In genomic region chr1:159804924-159805323, GRCh38 we compare ENCODE assay signal across 2 cellular contexts.
A peak's percentile ranks its signal among the peaks of the same experiment; 100 is the strongest.
TF ChIP-seq lines count a peak whose summit lies in the region.

No MANE protein-coding gene starts in this region.

TF ChIP-seq in SK-N-SH, 30 proteins besides CTCF, POLR2A, EP300 and RAD21 (continued from another document):
- no peak for TF ChIP-seq IRF3 (IDR thresholded peaks at IDR 0.05; ENCODE audit: low read depth, low read length)
- no peak for TF ChIP-seq TEAD4 (IDR thresholded peaks at IDR 0.05; ENCODE audit: borderline replicate concordance, insufficient read depth)
- no peak for TF ChIP-seq YY1 (IDR thresholded peaks at IDR 0.05; ENCODE audit: low read depth)
- no peak for TF ChIP-seq SMC3 (IDR thresholded peaks at IDR 0.05; ENCODE audit: low read depth, low read length)
- no peak for TF ChIP-seq GATA2 (CRISPR knock-in tag; IDR thresholded peaks at IDR 0.05)
- TF ChIP-seq PBX3 (IDR thresholded peaks at IDR 0.05) = peak; percentile 37
- 0 out of 2 replicates have a peak, but pooled peaks have one; percentile 32 for TF ChIP-seq TCF12 (IDR thresholded peaks at IDR 0.05)
- TF ChIP-seq JUND (IDR thresholded peaks at IDR 0.05) = no peak
- no peak for TF ChIP-seq EZH2phosphoT487 (IDR thresholded peaks at IDR 0.05; ENCODE audit: borderline replicate concordance, low read depth)
- TF ChIP-seq TAF1 (IDR thresholded peaks at IDR 0.05; ENCODE audit: borderline replicate concordance, low read depth, low read length) = no peak
- TF ChIP-seq NFIC (IDR thresholded peaks at IDR 0.05; ENCODE audit: borderline replicate concordance) = no peak; the same call in 1 of the 2 replicates

TF ChIP-seq in SK-N-SH treated with all-trans-retinoic acid at 6 μM for 48 hours, 23 proteins besides CTCF, POLR2A, EP300 and RAD21 (continued from another document):
- no peak for TF ChIP-seq POU6F1 (CRISPR knock-in tag; IDR thresholded peaks at IDR 0.05; ENCODE audit: borderline replicate concordance, low read depth)
- no peak for TF ChIP-seq ZNF8 (CRISPR knock-in tag; IDR thresholded peaks at IDR 0.05)
- no peak for TF ChIP-seq CSRNP3 (CRISPR knock-in tag; IDR thresholded peaks at IDR 0.05)
- no peak for TF ChIP-seq PATZ1 (CRISPR knock-in tag; IDR thresholded peaks at IDR 0.05; ENCODE audit: borderline replicate concordance)
